ENCODE assay signal across 9 cellular contexts in genomic region chr16:21717608-21718007, GRCh38. TPM values are rescaled to one million over a fixed set of nuclear protein-coding genes. Genes with fewer than 3 reads are reported as not detected.
"Had no signal": no experiment of that assay in that cellular context is flagged by ENCODE, and none has a peak within 500 bp of the region (broad histone marks: within the 10 kb centered on the region; RNA-seq: fewer than 3 reads in every experiment).

No MANE protein-coding gene starts in this region.

- H3K9me3 Mint-ChIP-seq: GM23338, HFFc6, IgD-negative memory B cell had no signal

- H3K4me1 Mint-ChIP-seq: GM23338 had no signal

- H3K36me3 ChIP-seq: HAP-1 had no signal

- H3K4me3 Mint-ChIP-seq: GM23338, HFFc6, IgD-negative memory B cell had no signal

- H3K4me3 ChIP-seq: GM23338, HAP-1 had no signal

- H3K9me3 ChIP-seq: HAP-1 had no signal

- ATAC-seq: GM23338, HCT116 had no signal

- H3K4me2 ChIP-seq: GM23338 had no signal

- H3K27ac ChIP-seq: HL-60 had no signal

- H3K4me1 ChIP-seq: HAP-1 had no signal

- FAIRE-seq: H1, H54 had no signal

- DNase-seq: HFFc6, KG1 had no signal

- H3K36me3 Mint-ChIP-seq: IgD-negative memory B cell had no signal

- H3K27ac Mint-ChIP-seq: GM23338, HFFc6, IgD-negative memory B cell had no signal

- H2AFZ ChIP-seq: GM23338 had no signal

RNA-seq across cellular contexts. Expression of gene OTOA, which starts 53.8 kb away (rescaled TPM):
- total RNA-seq: HFFc6 had no signal
- polyA plus RNA-seq: IgD-negative memory B cell had no signal
